In genomic region chr1:169070958-169071357, GRCh38 we compare ENCODE assay signal across 15 cellular contexts.
"Had no signal": no experiment of that assay in that cellular context is flagged by ENCODE, and none has a peak within 500 bp of the region (broad histone marks: within the 10 kb centered on the region; RNA-seq: fewer than 3 reads in every experiment).

No MANE protein-coding gene starts in this region.

- DNase-seq: activated CD4-positive, alpha-beta T cell treated with anti-CD3 and anti-CD28 coated beads for 1 hour; activated CD4-positive, alpha-beta T cell treated with anti-CD3 and anti-CD28 coated beads, Interleukin-2, amount 50 U/mL, for 48 hours; activated gamma-delta T cell; activated naive CD8-positive, alpha-beta T cell treated with anti-CD3 and anti-CD28 coated beads for 36 hours; activated T-cell treated with anti-CD3 and anti-CD28 coated beads, Interleukin-2, amount 50 U/mL, for 48 hours; aorta; colonic mucosa; effector CD4-positive, alpha-beta T cell; hippocampal formation; kidney glomerular epithelial cell; posterior cingulate gyrus; T-helper 2 cell; tibial artery had no signal

- H3K36me3 ChIP-seq: colonic mucosa, right atrium auricular region, tibial artery had no signal

- H3K4me2 ChIP-seq: smooth muscle cell had no signal

- H3K4me1 ChIP-seq: colonic mucosa, right atrium auricular region had no signal

- H3K4me3 ChIP-seq: colonic mucosa, right atrium auricular region, smooth muscle cell, tibial artery had no signal

- H3K27me3 ChIP-seq: colonic mucosa, right atrium auricular region, tibial artery had no signal

- H3K9me3 ChIP-seq: colonic mucosa, tibial artery had no signal

- H3K27ac ChIP-seq: colonic mucosa, right atrium auricular region had no signal
